ENCODE assay signal across 8 cellular contexts in genomic region chr17:7253082-7253481, GRCh38. TPM values are rescaled to one million over a fixed set of nuclear protein-coding genes. Genes with fewer than 3 reads are reported as not detected.
DNase-seq lines count a peak whose midpoint lies in the region; TF ChIP-seq lines count a peak whose summit lies in the region.

No MANE protein-coding gene starts in this region.

- CTCF ChIA-PET in activated CD4-positive, alpha-beta memory T cell treated with anti-CD3 and anti-CD28 coated beads for 36 hours (lab: Charles Lee): no interaction called here

- H3K27me3 ChIP-seq in spleen (replicated peaks in 1 of 7): no peaks in the 10 kb centered on the region

- POLR2A ChIA-PET in activated CD4-positive, alpha-beta memory T cell treated with anti-CD3 and anti-CD28 coated beads for 36 hours (lab: Charles Lee): no interaction called here

- H3K36me3 ChIP-seq in spleen: peaks cover 0 to 51% (median 34%) of the 10 kb centered on the region in 6 donors

- H3K27ac ChIP-seq in spleen (peak overlapping the region; percentile 97 to 100 (median 99)), substantia nigra (ENCODE audit: low read depth, low read length, poor library complexity, severe bottlenecking) (no peak overlapping the region)

- H3K4me3 Mint-ChIP-seq in activated CD4-positive, alpha-beta memory T cell treated with anti-CD3 and anti-CD28 coated beads for 36 hours: peak overlapping the region; percentile 85
- peak overlapping the region; percentile 93 for H3K4me3 Mint-ChIP-seq in glutamatergic neuron (ENCODE audit: unreplicated experiment)

- H3K36me3 Mint-ChIP-seq in activated CD4-positive, alpha-beta memory T cell treated with anti-CD3 and anti-CD28 coated beads for 36 hours: peaks cover 28% of the 10 kb centered on the region
- no peaks in the 10 kb centered on the region for H3K36me3 Mint-ChIP-seq in glutamatergic neuron (ENCODE audit: unreplicated experiment)

- WGBS in spleen, 5 donors: 74 to 88% (median 82%) methylated on average over 5 of the region's 5 CpGs

- DNase-seq in HFF-Myc (ENCODE audit: extremely low read depth, low read depth) (no peak), glutamatergic neuron (no peak), spleen (no peak), NCI-H748 (lab: John Stamatoyannopoulos, UW; ENCODE audit: unreplicated experiment) (no peak), substantia nigra (lab: John Stamatoyannopoulos, UW) (no peak), NCI-H2171 treated with DMSO at 0.1 percent for 48 hours (lab: John Stamatoyannopoulos, UW) (no peak), NCI-H2081 (lab: John Stamatoyannopoulos, UW) (no peak)
- no peak for DNase-seq in activated CD4-positive, alpha-beta memory T cell treated with anti-CD3 and anti-CD28 coated beads for 36 hours

- H3K27ac Mint-ChIP-seq in activated CD4-positive, alpha-beta memory T cell treated with anti-CD3 and anti-CD28 coated beads for 36 hours: peak overlapping the region; percentile 100
- H3K27ac Mint-ChIP-seq in glutamatergic neuron (ENCODE audit: unreplicated experiment): peak overlapping the region; percentile 98

- peaks cover 30 to 50% (median 41%) of the 10 kb centered on the region in 6 donors for H3K4me1 ChIP-seq in spleen

- H3K9me3 ChIP-seq in spleen: no peaks in the 10 kb centered on the region

- peaks cover 40% of the 10 kb centered on the region for H3K4me1 Mint-ChIP-seq in activated CD4-positive, alpha-beta memory T cell treated with anti-CD3 and anti-CD28 coated beads for 36 hours (ENCODE audit: low read depth)
- peaks cover 26% of the 10 kb centered on the region for H3K4me1 Mint-ChIP-seq in glutamatergic neuron (ENCODE audit: low read depth, unreplicated experiment)

- intact Hi-C loops in activated CD4-positive, alpha-beta memory T cell treated with anti-CD3 and anti-CD28 coated beads for 36 hours (cut with micrococcal nuclease): loop anchor here (2.0 to 5.0 kb wide), 4 partner anchors 184 to 434 kb away; partner anchors contain the start of genes FGF11, TMEM102, TP53 and WRAP53
- intact Hi-C loops in spleen (cut with DNase I; ENCODE audit: low total_unique reads): no loop called here

- TF ChIP-seq CTCF in HFF-Myc (IDR thresholded peaks at IDR 0.05; ENCODE audit: low read depth, low read length, missing control alignments): no peak
- no peak for TF ChIP-seq CTCF in glutamatergic neuron (IDR thresholded peaks at IDR 0.05; ENCODE audit: partially characterized antibody, unreplicated experiment)
- no peak for TF ChIP-seq CTCF in spleen (IDR thresholded peaks at IDR 0.05 in 8 of 11, conservative IDR thresholded peaks at IDR 0.05 in 3 of 11)

- no peak for TF ChIP-seq POLR2A in spleen (IDR thresholded peaks at IDR 0.05)

- H3K27me3 Mint-ChIP-seq in activated CD4-positive, alpha-beta memory T cell treated with anti-CD3 and anti-CD28 coated beads for 36 hours: no peaks in the 10 kb centered on the region
- peaks cover 13% of the 10 kb centered on the region for H3K27me3 Mint-ChIP-seq in glutamatergic neuron (ENCODE audit: unreplicated experiment)

- no peaks in the 10 kb centered on the region for H3K9me3 Mint-ChIP-seq in activated CD4-positive, alpha-beta memory T cell treated with anti-CD3 and anti-CD28 coated beads for 36 hours
- H3K9me3 Mint-ChIP-seq in glutamatergic neuron (ENCODE audit: unreplicated experiment): peaks cover 17% of the 10 kb centered on the region

- H3K4me3 ChIP-seq in HFF-Myc (replicated peaks; ENCODE audit: low read depth, low read length) (peak overlapping the region; percentile 96), spleen (peak overlapping the region; percentile 89 to 99 (median 94))

RNA-seq across cellular contexts. Expression of gene ELP5, which starts 1.1 kb away (rescaled TPM):
- total RNA-seq in activated CD4-positive, alpha-beta memory T cell treated with anti-CD3 and anti-CD28 coated beads for 36 hours: 10 to 100 TPM; 49.6 to 52.4 TPM
- total RNA-seq in glutamatergic neuron (ENCODE audit: unreplicated experiment): 34.1 TPM
- 10 to 100 TPM; 22.1 to 40.3 (median 36.3) TPM for total RNA-seq in spleen
- 10 to 100 TPM; 36.2 to 40.2 (median 37.2) TPM for polyA plus RNA-seq in spleen

RNA-seq across cellular contexts. Expression of gene CTDNEP1, which starts 1.5 kb away (rescaled TPM):
- total RNA-seq in activated CD4-positive, alpha-beta memory T cell treated with anti-CD3 and anti-CD28 coated beads for 36 hours: 100 to 1,000 TPM; 155 to 164 TPM
- total RNA-seq in glutamatergic neuron (ENCODE audit: unreplicated experiment): 185 TPM
- 100 to 1,000 TPM in 4 of 7 donors, 10 to 100 TPM in 3; 83.1 to 133 (median 119) TPM for total RNA-seq in spleen
- 100 to 1,000 TPM in 1 of 3 donors, 10 to 100 TPM in 2; 69.3 to 104 (median 86.1) TPM for polyA plus RNA-seq in spleen

RNA-seq across cellular contexts. Expression of gene CLDN7, which starts 9.2 kb away (rescaled TPM):
- total RNA-seq in activated CD4-positive, alpha-beta memory T cell treated with anti-CD3 and anti-CD28 coated beads for 36 hours: 1 to 10 TPM; 1.5 to 1.6 TPM
- total RNA-seq in glutamatergic neuron (ENCODE audit: unreplicated experiment) (0.44 TPM), spleen (1 to 10 TPM in 6 of 7 donors, under 1 TPM in 1; 0.74 to 6.6 (median 2.4) TPM)
- polyA plus RNA-seq in spleen: 1 to 10 TPM; 2.9 to 6.0 (median 4.3) TPM

RNA-seq across cellular contexts. Expression of gene GABARAP, which starts 10.8 kb away (rescaled TPM):
- 100 to 1,000 TPM; 188 to 199 TPM for total RNA-seq in activated CD4-positive, alpha-beta memory T cell treated with anti-CD3 and anti-CD28 coated beads for 36 hours
- 908 TPM for total RNA-seq in glutamatergic neuron (ENCODE audit: unreplicated experiment)
- 100 to 1,000 TPM; 222 to 519 (median 438) TPM for total RNA-seq in spleen
- 100 to 1,000 TPM; 755 to 855 (median 822) TPM for polyA plus RNA-seq in spleen

RNA-seq across cellular contexts. Expression of gene PHF23, which starts 13.8 kb away (rescaled TPM):
- total RNA-seq in activated CD4-positive, alpha-beta memory T cell treated with anti-CD3 and anti-CD28 coated beads for 36 hours: 10 to 100 TPM; 24.0 to 28.7 TPM
- total RNA-seq in glutamatergic neuron (ENCODE audit: unreplicated experiment): 72.3 TPM
- 10 to 100 TPM; 33.1 to 47.6 (median 38.8) TPM for total RNA-seq in spleen
- 10 to 100 TPM; 27.4 to 50.4 (median 33.2) TPM for polyA plus RNA-seq in spleen
